Comparison of ENCODE assay signal across 21 cellular contexts in the genomic region with DNA sequence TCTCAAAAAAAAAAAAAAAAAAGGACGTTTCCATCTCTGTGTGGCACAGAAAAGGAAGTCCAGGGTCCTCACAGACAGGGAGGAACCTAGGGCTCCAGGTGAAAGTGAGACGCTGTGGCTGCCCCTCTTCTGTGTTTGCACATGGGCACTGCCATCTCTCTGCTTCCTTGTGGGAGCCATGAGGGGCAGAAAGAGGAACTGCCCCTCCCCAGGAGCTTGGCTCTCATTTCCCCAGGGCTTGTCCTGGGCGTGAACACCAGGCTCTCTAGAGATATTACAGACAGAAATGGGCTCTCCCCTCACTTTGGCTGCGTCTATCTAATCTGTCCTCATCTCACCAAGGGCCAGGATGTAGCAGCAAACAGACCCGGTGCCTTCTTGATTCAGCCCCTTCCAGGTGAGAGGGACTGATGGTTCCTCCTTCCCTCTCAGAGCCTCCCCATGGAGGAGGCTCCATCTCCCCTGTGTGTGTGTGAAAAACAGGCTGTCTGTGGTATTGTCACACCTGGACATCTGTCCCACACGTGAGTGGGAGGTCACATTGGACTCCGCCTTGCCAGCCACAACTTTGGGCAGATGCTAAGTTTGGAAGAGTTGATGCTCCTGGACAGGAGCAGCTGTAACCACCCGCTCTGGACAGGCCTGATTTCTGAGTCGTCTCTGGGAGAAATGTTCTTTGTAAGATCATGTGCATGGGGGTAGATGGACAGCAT. TPM values are rescaled to one million over a fixed set of nuclear protein-coding genes. Genes with fewer than 3 reads are reported as not detected.
DNase-seq lines count a peak whose midpoint lies in the region; ATAC-seq and TF ChIP-seq lines count a peak whose summit lies in the region.
"Had no signal": no experiment of that assay in that cellular context is flagged by ENCODE, and none has a peak within 500 bp of the region (broad histone marks: within the 10 kb centered on the region; RNA-seq: fewer than 3 reads in every experiment).

No MANE protein-coding gene starts in this region.

- peak; percentile 65 for ATAC-seq in left lung
- ATAC-seq in GM21381 (IDR thresholded peaks at IDR 0.05; ENCODE audit: unreplicated experiment): no peak
- ATAC-seq: foreskin keratinocyte, PC-3, WTC11 had no signal

- H3K27ac ChIP-seq in HL-60 (replicated peaks) (peak overlapping the region; percentile 29), left lung (no peak overlapping the region)
- H3K27ac ChIP-seq: ascending aorta, foreskin keratinocyte had no signal

- H3K9me3 ChIP-seq in left lung: no peaks in the 10 kb centered on the region
- H3K9me3 ChIP-seq: ascending aorta had no signal

- intact Hi-C loops in left lung (cut with DNase I) (no loop called here), posterior cingulate gyrus (cut with DNase I) (no loop called here)

- no peaks in the 10 kb centered on the region for H3K36me3 ChIP-seq in left lung
- H3K36me3 ChIP-seq: ascending aorta had no signal

- H3K4me1 ChIP-seq in left lung: peaks cover 0 to 14% of the 10 kb centered on the region in 2 donors
- H3K4me1 ChIP-seq: ascending aorta, foreskin keratinocyte had no signal

- no peak for TF ChIP-seq CTCF in HL-60 (IDR thresholded peaks at IDR 0.05; ENCODE audit: insufficient read depth, low read length)
- TF ChIP-seq CTCF in left lung (IDR thresholded peaks at IDR 0.05): no peak

- H3K4me3 ChIP-seq in HL-60 (replicated peaks; ENCODE audit: insufficient read depth, low read length): no peak overlapping the region
- H3K4me3 ChIP-seq in left lung: no peak overlapping the region
- H3K4me3 ChIP-seq: ascending aorta, lung had no signal

- DNase-seq in AML-193 (lab: John Stamatoyannopoulos, UW) (peak; percentile 35 to 37), HL-60 (ENCODE audit: low read depth in 1 of 2, low spot score in 1 of 2) (peak in 1 of 2 experiments; percentile 80), RPMI8226 (peak; percentile 75), left lung (no peak), HPDE6-E6E7 (ENCODE audit: extremely low spot score) (no peak), posterior cingulate gyrus (no peak)
- no peak for DNase-seq in activated CD4-positive, alpha-beta T cell treated with anti-CD3 and anti-CD28 coated beads, Interleukin-2, amount 50 U/mL, for 48 hours
- DNase-seq: activated effector memory CD4-positive, alpha-beta T cell treated with anti-CD3 and anti-CD28 coated beads, Interleukin-2, amount 50 U/mL, for 16 hours; foreskin keratinocyte; GOT3; NCI-H1694 treated with DMSO at 0.1 percent for 48 hours; NCI-H446; nephron progenitor cell; PC-3 had no signal

- H3K27me3 ChIP-seq in HL-60 (ENCODE audit: insufficient read depth, poor library complexity, severe bottlenecking): no peaks in the 10 kb centered on the region
- H3K27me3 ChIP-seq in left lung: peaks cover 0 to 30% of the 10 kb centered on the region in 2 donors
- H3K27me3 ChIP-seq: ascending aorta, foreskin keratinocyte had no signal

RNA-seq across cellular contexts. Expression of gene LILRA4, which starts 0.8 kb away (rescaled TPM):
- total RNA-seq in left lung: 1 to 10 TPM; 1.8 to 2.3 TPM
- total RNA-seq: ascending aorta, chondrocyte, endothelial cell of umbilical vein, foreskin keratinocyte, PC-3, renal cortical epithelial cell, WTC11 had no signal

RNA-seq across cellular contexts. Expression of gene LAIR1, which starts 24.9 kb away (rescaled TPM):
- total RNA-seq in left lung: 100 to 1,000 TPM in 1 of 2 donors, 10 to 100 TPM in 1; 66.9 to 172 TPM
- total RNA-seq: chondrocyte, endothelial cell of umbilical vein, foreskin keratinocyte, PC-3, renal cortical epithelial cell had no signal

RNA-seq across cellular contexts. Expression of gene LILRA5, which starts 26.8 kb away (rescaled TPM):
- 10 to 100 TPM in 1 of 2 donors, 1 to 10 TPM in 1; 4.2 to 52.8 TPM for total RNA-seq in left lung
- total RNA-seq: ascending aorta, chondrocyte, endothelial cell of umbilical vein, foreskin keratinocyte, PC-3, renal cortical epithelial cell, WTC11 had no signal

RNA-seq across cellular contexts. Expression of gene LILRB2, which starts 58.9 kb away (rescaled TPM):
- total RNA-seq in left lung: 10 to 100 TPM; 10.5 to 54.9 TPM
- total RNA-seq: chondrocyte, endothelial cell of umbilical vein, foreskin keratinocyte, PC-3, renal cortical epithelial cell, WTC11 had no signal

Comparison
In these comparisons a context has a peak if more than half of its experiments do, and no peak if none do; other contexts are left out.
1. DNase-seq: peak in AML-193 (2 of 2) and RPMI8226 (single experiment); none in left lung (0 of 2), HPDE6-E6E7 (single experiment), activated CD4-positive, alpha-beta T cell treated with anti-CD3 and anti-CD28 coated beads, Interleukin-2, amount 50 U/mL, for 48 hours (0 of 2) and posterior cingulate gyrus (0 of 10).